In the genomic region with DNA sequence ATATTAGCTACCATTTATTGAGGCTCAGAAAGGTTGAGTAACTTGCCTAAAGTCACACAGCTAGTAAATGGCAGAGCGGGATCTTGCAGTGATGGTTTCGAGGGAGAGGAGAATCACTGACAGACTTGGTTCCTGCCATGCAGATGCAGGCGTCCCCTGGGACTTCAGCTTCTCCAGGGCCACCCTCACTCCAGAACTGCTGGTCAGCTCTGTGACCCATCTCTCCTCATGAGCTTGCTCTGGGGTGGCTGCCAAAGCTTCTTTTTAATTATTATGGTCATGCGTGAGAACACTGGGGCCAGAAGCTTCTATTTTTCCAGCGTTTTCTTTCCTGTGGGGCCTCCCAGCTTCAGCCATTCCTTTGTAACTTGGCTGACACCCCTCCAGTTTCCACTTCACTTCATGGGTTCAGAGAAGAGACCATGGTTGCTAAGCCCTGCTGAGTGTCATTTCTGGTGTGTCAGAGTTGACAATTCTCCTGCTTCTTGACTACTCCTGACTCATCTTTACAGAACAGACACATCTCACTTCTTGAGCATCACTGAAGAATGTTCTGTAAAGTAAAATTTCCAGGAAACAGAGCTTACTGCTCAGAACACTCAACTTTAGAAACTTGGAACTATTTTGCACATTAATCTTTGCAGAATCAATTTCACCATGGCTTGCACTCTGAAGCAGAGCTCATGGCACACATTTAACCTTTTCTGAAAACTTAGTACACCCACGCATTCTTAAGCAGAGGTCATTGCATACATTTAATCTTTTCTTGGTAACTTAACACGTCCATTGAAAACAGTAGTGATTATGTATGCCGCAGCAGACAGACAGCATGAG, we compare ENCODE assay signal across 10 cellular contexts.
DNase-seq lines count a peak whose midpoint lies in the region; ATAC-seq and TF ChIP-seq lines count a peak whose summit lies in the region.
"Had no signal": no experiment of that assay in that cellular context is flagged by ENCODE, and none has a peak within 500 bp of the region (broad histone marks: within the 10 kb centered on the region; RNA-seq: fewer than 3 reads in every experiment).

No MANE protein-coding gene starts in this region.

- H3K27me3 ChIP-seq in breast epithelium (no peaks in the 10 kb centered on the region), upper lobe of left lung (no peaks in the 10 kb centered on the region)
- H3K27me3 ChIP-seq: BLaER1 had no signal

- H3K9me3 Mint-ChIP-seq in MCF 10A (ENCODE audit: unreplicated experiment), result peaks cover 12% of the 10 kb centered on the region

- no peaks in the 10 kb centered on the region for H3K36me3 ChIP-seq in breast epithelium
- no peaks in the 10 kb centered on the region for H3K36me3 ChIP-seq in mesodermal cell (ENCODE audit: control insufficient read depth, insufficient read depth, low read length)
- H3K36me3 ChIP-seq in upper lobe of left lung, result no peaks in the 10 kb centered on the region
- H3K36me3 ChIP-seq: BLaER1 had no signal

- H3K27ac Mint-ChIP-seq in MCF 10A (ENCODE audit: low read depth, unreplicated experiment), result no peak overlapping the region

- no peak for TF ChIP-seq CTCF in breast epithelium (IDR thresholded peaks at IDR 0.05)
- no peak for TF ChIP-seq CTCF in MCF 10A (IDR thresholded peaks at IDR 0.05; ENCODE audit: unreplicated experiment)
- no peak for TF ChIP-seq CTCF in upper lobe of left lung (IDR thresholded peaks at IDR 0.05)

- no peaks in the 10 kb centered on the region for H3K27me3 Mint-ChIP-seq in MCF 10A (ENCODE audit: insufficient read depth, unreplicated experiment)

- BruUV-seq in MCF 10A (replicated peaks; lab: Mats Ljungman, UMichigan), result no TSS peak

- ATAC-seq in upper lobe of left lung (ENCODE audit: low FRiP score in 2 of 2), result peak in 1 of 2 donors; percentile 36

- TF ChIP-seq POLR2A in breast epithelium (IDR thresholded peaks at IDR 0.05) (no peak), upper lobe of left lung (IDR thresholded peaks at IDR 0.05) (no peak)

- H3K9me3 ChIP-seq in breast epithelium, result no peaks in the 10 kb centered on the region
- no peaks in the 10 kb centered on the region for H3K9me3 ChIP-seq in mesodermal cell (ENCODE audit: control insufficient read depth, low read length)
- H3K9me3 ChIP-seq in upper lobe of left lung, result peaks cover 0 to 7% (median 2%) of the 10 kb centered on the region in 4 donors
- H3K9me3 ChIP-seq: BLaER1 had no signal

- H3K4me1 ChIP-seq in breast epithelium (peaks cover 7 to 15% of the 10 kb centered on the region in 2 donors), mesodermal cell (ENCODE audit: control insufficient read depth, insufficient read depth, low read length, poor library complexity, severe bottlenecking) (peaks cover 37% of the 10 kb centered on the region), upper lobe of left lung (peaks cover 41 to 59% (median 54%) of the 10 kb centered on the region in 4 donors)

- peaks cover 51% of the 10 kb centered on the region for H3K4me1 Mint-ChIP-seq in MCF 10A (ENCODE audit: insufficient read depth, unreplicated experiment)

- intact Hi-C loops in breast epithelium (cut with DNase I; ENCODE audit: low total_unique reads), result loop anchor here (10.0 kb wide), 1 partner anchor 83 kb away; a partner anchor contains a TSS
- intact Hi-C loops in MCF 10A (cut with micrococcal nuclease), result no loop called here

- DNase-seq in breast epithelium (ENCODE audit: low spot score in 2 of 2) (no peak), MCF 10A (ENCODE audit: unreplicated experiment) (no peak), cerebellum (ENCODE audit: low spot score) (peak; percentile 14), upper lobe of left lung (no peak), NCI-H1694 (lab: John Stamatoyannopoulos, UW) (no peak), DMS79 treated with DMSO at 0.1 percent for 48 hours (lab: John Stamatoyannopoulos, UW) (no peak)
- no peak for DNase-seq in activated effector memory CD4-positive, alpha-beta T cell treated with anti-CD3 and anti-CD28 coated beads, Interleukin-2, amount 50 U/mL, for 16 hours
- DNase-seq: NCI-H82 had no signal

- H3K4me3 Mint-ChIP-seq in MCF 10A (ENCODE audit: unreplicated experiment), result no peak overlapping the region

- H3K4me3 ChIP-seq in breast epithelium (no peak overlapping the region), mesodermal cell (ENCODE audit: extremely low read depth, insufficient read depth, low read length, poor library complexity, severe bottlenecking) (no peak overlapping the region), upper lobe of left lung (no peak overlapping the region)
- H3K4me3 ChIP-seq: BLaER1 had no signal

- POLR2A ChIA-PET in MCF 10A (lab: Yijun Ruan, JAX), result interaction anchor here (0.6 to 5.0 kb wide), 4 partner anchors 12 to 78 kb away, joined by 3 to 41 read pairs (median 3); no protein-coding TSS in a partner anchor

- H3K27ac ChIP-seq in breast epithelium (peak overlapping the region; percentile 91 to 97), mesodermal cell (ENCODE audit: low read depth, low read length, severe bottlenecking) (peak overlapping the region; percentile 93), upper lobe of left lung (peak overlapping the region; percentile 55 to 96 (median 90))
- H3K27ac ChIP-seq: BLaER1 had no signal

- no peaks in the 10 kb centered on the region for H3K36me3 Mint-ChIP-seq in MCF 10A (ENCODE audit: insufficient read depth, unreplicated experiment)

- CTCF ChIA-PET in MCF 10A (lab: Yijun Ruan, JAX), result interaction anchor here (0.8 to 1.4 kb wide), 4 partner anchors 56 to 178 kb away, joined by 3 to 5 read pairs (median 4); no protein-coding TSS in a partner anchor

- 91 to 95% methylated on average over 6 of the region's 8 CpGs for WGBS in mesodermal cell (ENCODE audit: insufficient coverage in 2 of 2), 2 experiments
- 80 to 82% methylated on average over 8 of the region's 8 CpGs for WGBS in upper lobe of left lung, 2 donors

- peak in 2 of 4 donors; percentile 52 to 82 for TF ChIP-seq EP300 in upper lobe of left lung (IDR thresholded peaks at IDR 0.05)
